24 cellular contexts compared by ENCODE assay signal in genomic region chr3:173006006-173006405, GRCh38.
"Had no signal": no experiment of that assay in that cellular context is flagged by ENCODE, and none has a peak within 500 bp of the region (broad histone marks: within the 10 kb centered on the region; RNA-seq: fewer than 3 reads in every experiment).

No MANE protein-coding gene starts in this region.

- H3K27ac ChIP-seq: HL-60, KMS-11, RWPE1 had no signal

- ATAC-seq: Panc1, PC-3, T-cell had no signal

- H3K36me3 Mint-ChIP-seq: T-cell had no signal

- H3K4me2 ChIP-seq: KMS-11 had no signal

- H3K27ac Mint-ChIP-seq: T-cell had no signal

- DNase-seq: IMR-90, Kasumi-1, MM.1S, NCI-H1092 treated with DMSO at 0.1 percent for 48 hours, NCI-H1436, NCI-H187, NCI-H2029, NCI-H2081 treated with DMSO at 0.1 percent for 48 hours, NCI-H2171, NCI-H226, NCI-H446, NCI-H510A, NCI-H524 treated with DMSO at 0.1 percent for 48 hours, NCI-H69, NCI-H774, PC-3, SHP77, SW 1271, T-cell had no signal

- H3K4me1 Mint-ChIP-seq: T-cell had no signal

- H3K9ac ChIP-seq: KMS-11 had no signal

- H3K4me3 Mint-ChIP-seq: T-cell had no signal

- FAIRE-seq: HTR-8/SVneo had no signal
